12 cellular contexts compared by ENCODE assay signal in genomic region chr17:47942568-47942967, GRCh38. TPM values are rescaled to one million over a fixed set of nuclear protein-coding genes. Genes with fewer than 3 reads are reported as not detected.
DNase-seq lines count a peak whose midpoint lies in the region; ATAC-seq, FAIRE-seq and TF ChIP-seq lines count a peak whose summit lies in the region.
"Had no signal": no experiment of that assay in that cellular context is flagged by ENCODE, and none has a peak within 500 bp of the region (broad histone marks: within the 10 kb centered on the region; RNA-seq: fewer than 3 reads in every experiment).

No MANE protein-coding gene starts in this region.

- no CpG with 5 or more reads among the region's 6 CpGs for WGBS in neuronal stem cell (ENCODE audit: extremely low coverage in 2 of 2, insufficient read length in 2 of 2, insufficient replicate concordance in 1 of 2), 2 donors

- H3K27ac Mint-ChIP-seq in stimulated activated naive CD8-positive, alpha-beta T cell treated with anti-CD3 and anti-CD28 coated beads, Interleukin-15, Interleukin-2, amounts not matched to agents 100 ng/mL and 50 ng/mL, for 24 hours: peak overlapping the region; percentile 96
- peak overlapping the region; percentile 93 to 96 for H3K27ac Mint-ChIP-seq in activated naive CD4-positive, alpha-beta T cell treated with anti-CD3 and anti-CD28 coated beads, Interleukin-2, amount 50 U/mL, for 72 hours

- H3K4me2 ChIP-seq in keratinocyte (ENCODE audit: control insufficient read depth, extremely low read depth, insufficient read depth, low read depth, low read length): peak overlapping the region; percentile 93
- H3K4me2 ChIP-seq in neuronal stem cell (ENCODE audit: insufficient read depth, low read length, poor library complexity, severe bottlenecking): no peak overlapping the region

- no peaks in the 10 kb centered on the region for H3K27me3 Mint-ChIP-seq in stimulated activated naive CD8-positive, alpha-beta T cell treated with anti-CD3 and anti-CD28 coated beads, Interleukin-15, Interleukin-2, amounts not matched to agents 100 ng/mL and 50 ng/mL, for 24 hours

- peak overlapping the region; percentile 90 for H3K4me3 Mint-ChIP-seq in stimulated activated naive CD8-positive, alpha-beta T cell treated with anti-CD3 and anti-CD28 coated beads, Interleukin-15, Interleukin-2, amounts not matched to agents 100 ng/mL and 50 ng/mL, for 24 hours

- dilution Hi-C loops in keratinocyte (cut with MboI; ENCODE audit: extremely low pct_ligation_motif_present, low sequenced_read_pairs): no loop called here

- no peak overlapping the region for H2BK12ac ChIP-seq in neuronal stem cell (ENCODE audit: low read length)

- no peak overlapping the region for H3K4ac ChIP-seq in neuronal stem cell (ENCODE audit: low read length)

- no peak for FAIRE-seq in keratinocyte (lab: Jason Lieb, UNC)
- FAIRE-seq: pancreas had no signal

- H3K4me3 ChIP-seq in keratinocyte (ENCODE audit: control insufficient read depth in 2 of 3, extremely low read depth in 1 of 3, insufficient read depth in 2 of 3, low read depth in 1 of 3, low read length in 3 of 3): peak overlapping the region; percentile 73 to 96 (median 91)
- peak overlapping the region; percentile 96 for H3K4me3 ChIP-seq in upper lobe of right lung
- peak overlapping the region in 1 of 2 donors; percentile 60 for H3K4me3 ChIP-seq in neuronal stem cell (ENCODE audit: low read length in 2 of 2)

- H3K9me1 ChIP-seq in keratinocyte (ENCODE audit: control insufficient read depth, extremely low read depth, insufficient read depth, low read length): no peaks in the 10 kb centered on the region

- H4K91ac ChIP-seq in neuronal stem cell (ENCODE audit: low read depth, low read length, poor library complexity): no peak overlapping the region

- no peak overlapping the region for H2BK5ac ChIP-seq in neuronal stem cell (ENCODE audit: low read length)

- ATAC-seq in stimulated activated naive CD8-positive, alpha-beta T cell treated with anti-CD3 and anti-CD28 coated beads, Interleukin-15, Interleukin-2, amounts not matched to agents 100 U/mL and 50 U/mL, for 24 hours: no peak
- no peak for ATAC-seq in activated naive CD4-positive, alpha-beta T cell treated with anti-CD3 and anti-CD28 coated beads, Interleukin-2, amount 50 U/mL, for 72 hours
- no peak for ATAC-seq in upper lobe of right lung
- ATAC-seq in HG03045 (IDR thresholded peaks at IDR 0.05; ENCODE audit: unreplicated experiment): no peak
- ATAC-seq: pancreas had no signal

- no peak overlapping the region for H3K23ac ChIP-seq in neuronal stem cell (ENCODE audit: low read depth, low read length, poor library complexity)

- TF ChIP-seq CTCF in keratinocyte (optimal IDR thresholded peaks at IDR 0.05 in 1 of 3, IDR thresholded peaks at IDR 0.05 in 1 of 3, conservative IDR thresholded peaks at IDR 0.05 in 1 of 3; ENCODE audit: extremely low read depth in 1 of 3, insufficient read depth in 2 of 3, low read length in 3 of 3) (no peak), upper lobe of right lung (IDR thresholded peaks at IDR 0.05) (no peak)

- no peak overlapping the region for H2BK120ac ChIP-seq in neuronal stem cell (ENCODE audit: low read depth, low read length)

- no peak overlapping the region for H3K18ac ChIP-seq in neuronal stem cell (ENCODE audit: low read length)

- H3K27me3 ChIP-seq in keratinocyte (ENCODE audit: control insufficient read depth, extremely low read depth, insufficient read depth, low read length): no peaks in the 10 kb centered on the region
- no peaks in the 10 kb centered on the region for H3K27me3 ChIP-seq in upper lobe of right lung
- peaks cover 0 to 8% (median 0%) of the 10 kb centered on the region in 3 experiments for H3K27me3 ChIP-seq in neuronal stem cell (ENCODE audit: control insufficient read depth in 3 of 3, insufficient read depth in 3 of 3, low read depth in 1 of 3, low read length in 3 of 3)
- H3K27me3 ChIP-seq: pancreas had no signal

- no peak overlapping the region for H2BK15ac ChIP-seq in neuronal stem cell (ENCODE audit: low read length)

- no peaks in the 10 kb centered on the region for H3K9me3 ChIP-seq in keratinocyte (ENCODE audit: control insufficient read depth, low read depth, low read length)
- no peaks in the 10 kb centered on the region for H3K9me3 ChIP-seq in upper lobe of right lung
- H3K9me3 ChIP-seq in neuronal stem cell (replicated peaks in 1 of 2; ENCODE audit: control insufficient read depth in 2 of 2, insufficient read depth in 1 of 2, low read depth in 1 of 2, low read length in 2 of 2): peaks cover 0 to 2% of the 10 kb centered on the region in 2 donors
- H3K9me3 ChIP-seq: pancreas had no signal

- H2AFZ ChIP-seq in keratinocyte (ENCODE audit: control insufficient read depth, low read length): no peak overlapping the region
- no peak overlapping the region for H2AFZ ChIP-seq in neuronal stem cell (ENCODE audit: low read length)

- H3K79me2 ChIP-seq in keratinocyte (ENCODE audit: control insufficient read depth, insufficient read depth, low read length): peaks cover 19% of the 10 kb centered on the region

- no peak overlapping the region for H4K8ac ChIP-seq in neuronal stem cell (ENCODE audit: low read depth, low read length)

- H3K27ac ChIP-seq in keratinocyte (ENCODE audit: control insufficient read depth, insufficient read depth, low read length) (no peak overlapping the region), upper lobe of right lung (no peak overlapping the region), neuronal stem cell (replicated peaks; ENCODE audit: low read length) (no peak overlapping the region)

- intact Hi-C loops in upper lobe of right lung (cut with DNase I): no loop called here

- peaks cover 78% of the 10 kb centered on the region for H3K4me1 Mint-ChIP-seq in stimulated activated naive CD8-positive, alpha-beta T cell treated with anti-CD3 and anti-CD28 coated beads, Interleukin-15, Interleukin-2, amounts not matched to agents 100 ng/mL and 50 ng/mL, for 24 hours (ENCODE audit: low read depth)

- peaks cover 21% of the 10 kb centered on the region for H3K4me1 ChIP-seq in keratinocyte (ENCODE audit: control insufficient read depth, extremely low read depth, insufficient read depth, low read length)
- peaks cover 21% of the 10 kb centered on the region for H3K4me1 ChIP-seq in upper lobe of right lung
- peaks cover 4 to 7% of the 10 kb centered on the region in 2 donors for H3K4me1 ChIP-seq in neuronal stem cell (ENCODE audit: control insufficient read depth in 2 of 2, insufficient read depth in 1 of 2, low read depth in 1 of 2, low read length in 2 of 2)

- H3K79me1 ChIP-seq in neuronal stem cell (ENCODE audit: low read depth, low read length): no peaks in the 10 kb centered on the region

- H3K9ac ChIP-seq in keratinocyte (ENCODE audit: control insufficient read depth, extremely low read depth, insufficient read depth, low read length): peak overlapping the region; percentile 84
- H3K9ac ChIP-seq in neuronal stem cell (ENCODE audit: low read depth, low read length, poor library complexity): no peak overlapping the region

- no peak overlapping the region for H2AK5ac ChIP-seq in neuronal stem cell (ENCODE audit: low read depth, low read length)

- H3K36me3 ChIP-seq in keratinocyte (ENCODE audit: control insufficient read depth in 2 of 2, extremely low read depth in 1 of 2, insufficient read depth in 2 of 2, low read length in 2 of 2) (peaks cover 16 to 37% of the 10 kb centered on the region in 2 experiments), upper lobe of right lung (no peaks in the 10 kb centered on the region), neuronal stem cell (replicated peaks in 1 of 2; ENCODE audit: control insufficient read depth in 2 of 2, insufficient read depth in 2 of 2, low read length in 2 of 2) (peaks cover 0 to 12% of the 10 kb centered on the region in 2 donors)
- H3K36me3 ChIP-seq: pancreas had no signal

- DNase-seq in stimulated activated naive CD8-positive, alpha-beta T cell treated with anti-CD3 and anti-CD28 coated beads, Interleukin-15, Interleukin-2, amounts not matched to agents 100 U/mL and 50 U/mL, for 24 hours: no peak
- DNase-seq in activated naive CD4-positive, alpha-beta T cell treated with anti-CD3 and anti-CD28 coated beads, Interleukin-2, amount 50 U/mL, for 72 hours (ENCODE audit: low spot score in 2 of 2): no peak
- no peak for DNase-seq in keratinocyte (ENCODE audit: low read depth, low spot score)
- DNase-seq in upper lobe of right lung: no peak
- no peak for DNase-seq in NCI-H524 treated with DMSO at 0.1 percent for 48 hours (lab: John Stamatoyannopoulos, UW)
- no peak for DNase-seq in neuronal stem cell (ENCODE audit: low spot score)
- DNase-seq: EL had no signal

- no peaks in the 10 kb centered on the region for H4K20me1 ChIP-seq in keratinocyte (ENCODE audit: control insufficient read depth, extremely low read depth, insufficient read depth, low read length)

- no peak overlapping the region for H3K14ac ChIP-seq in neuronal stem cell (ENCODE audit: low read length)

- peaks cover 16% of the 10 kb centered on the region for H3K36me3 Mint-ChIP-seq in stimulated activated naive CD8-positive, alpha-beta T cell treated with anti-CD3 and anti-CD28 coated beads, Interleukin-15, Interleukin-2, amounts not matched to agents 100 ng/mL and 50 ng/mL, for 24 hours (ENCODE audit: low read depth)
- H3K36me3 Mint-ChIP-seq in activated naive CD4-positive, alpha-beta T cell treated with anti-CD3 and anti-CD28 coated beads, Interleukin-2, amount 50 U/mL, for 72 hours: peaks cover 26 to 33% of the 10 kb centered on the region in 2 donors

- H3K9me3 Mint-ChIP-seq in stimulated activated naive CD8-positive, alpha-beta T cell treated with anti-CD3 and anti-CD28 coated beads, Interleukin-15, Interleukin-2, amounts not matched to agents 100 ng/mL and 50 ng/mL, for 24 hours: peaks cover 5% of the 10 kb centered on the region
- H3K9me3 Mint-ChIP-seq in activated naive CD4-positive, alpha-beta T cell treated with anti-CD3 and anti-CD28 coated beads, Interleukin-2, amount 50 U/mL, for 72 hours: peaks cover 6% of the 10 kb centered on the region in 2 donors

RNA-seq across cellular contexts. Expression of gene PNPO, which starts 1.2 kb away (rescaled TPM):
- total RNA-seq in activated naive CD4-positive, alpha-beta T cell treated with anti-CD3 and anti-CD28 coated beads, Interleukin-2, amount 50 U/mL, for 72 hours: 10 to 100 TPM; 38.3 to 40.0 TPM
- polyA plus RNA-seq in keratinocyte: 35.5 to 71.9 TPM (median 41.1 TPM) in 3 replicates
- polyA plus RNA-seq in keratinocyte (2011; ENCODE audit: low read depth): 5.4 TPM
- polyA plus RNA-seq in keratinocyte (2011; cell fraction: cytosol; rRNA removed): 41.4 and 45.0 TPM in 2 replicates
- polyA plus RNA-seq in keratinocyte (2011; cell fraction: nucleus; rRNA removed): 31.6 and 37.0 TPM in 2 replicates
- 19.8 and 30.0 TPM in 2 replicates for polyA plus RNA-seq in keratinocyte (2012; ENCODE audit: low replicate concordance)
- 54.3 to 92.5 TPM (median 80.0 TPM) in 3 replicates for polyA minus RNA-seq in keratinocyte
- polyA minus RNA-seq in keratinocyte (2011; cell fraction: cytosol; rRNA and poly(A)+ RNA removed): 65.0 TPM
- 19.4 and 26.8 TPM in 2 replicates for polyA minus RNA-seq in keratinocyte (2011; cell fraction: nucleus; rRNA and poly(A)+ RNA removed)
- 29.4 TPM for total RNA-seq in upper lobe of right lung
- polyA plus RNA-seq in neuronal stem cell (2013, experiment 1 of 2): 3.1 TPM
- polyA plus RNA-seq in neuronal stem cell (2013, experiment 2 of 2): 2.7 TPM

RNA-seq across cellular contexts. Expression of gene PRR15L, which starts 15.1 kb away (rescaled TPM):
- not detected for total RNA-seq in activated naive CD4-positive, alpha-beta T cell treated with anti-CD3 and anti-CD28 coated beads, Interleukin-2, amount 50 U/mL, for 72 hours
- polyA plus RNA-seq in keratinocyte: 0.06 to 0.24 TPM (median 0.16 TPM) in 3 replicates
- not detected for polyA plus RNA-seq in keratinocyte (2011; ENCODE audit: low read depth)
- polyA plus RNA-seq in keratinocyte (2011; cell fraction: cytosol; rRNA removed): 0.06 and 0.28 TPM in 2 replicates
- polyA plus RNA-seq in keratinocyte (2011; cell fraction: nucleus; rRNA removed): 0.15 and 0.19 TPM in 2 replicates
- 0.11 and 0.48 TPM in 2 replicates for polyA plus RNA-seq in keratinocyte (2012; ENCODE audit: low replicate concordance)
- not detected in 3 replicates for polyA minus RNA-seq in keratinocyte
- not detected for polyA minus RNA-seq in keratinocyte (2011; cell fraction: cytosol; rRNA and poly(A)+ RNA removed)
- 0.78 TPM in 1 of 2 replicates, not detected in the other for polyA minus RNA-seq in keratinocyte (2011; cell fraction: nucleus; rRNA and poly(A)+ RNA removed)
- 47.4 TPM for total RNA-seq in upper lobe of right lung
- 0.04 TPM for polyA plus RNA-seq in neuronal stem cell (2013, experiment 1 of 2)
- polyA plus RNA-seq in neuronal stem cell (2013, experiment 2 of 2): not detected
- total RNA-seq: dermis microvascular lymphatic vessel endothelial cell, M059J had no signal

RNA-seq across cellular contexts. Expression of gene CDK5RAP3, which starts 28.3 kb away (rescaled TPM):
- total RNA-seq in activated naive CD4-positive, alpha-beta T cell treated with anti-CD3 and anti-CD28 coated beads, Interleukin-2, amount 50 U/mL, for 72 hours: 100 to 1,000 TPM; 185 to 221 TPM
- polyA plus RNA-seq in keratinocyte: 62.7 to 79.4 TPM (median 63.9 TPM) in 3 replicates
- polyA plus RNA-seq in keratinocyte (2011; ENCODE audit: low read depth): 69.5 TPM
- 24.8 and 26.8 TPM in 2 replicates for polyA plus RNA-seq in keratinocyte (2011; cell fraction: cytosol; rRNA removed)
- polyA plus RNA-seq in keratinocyte (2011; cell fraction: nucleus; rRNA removed): 316 and 363 TPM in 2 replicates
- polyA plus RNA-seq in keratinocyte (2012; ENCODE audit: low replicate concordance): 58.2 and 79.6 TPM in 2 replicates
- 39.3 to 66.2 TPM (median 50.9 TPM) in 3 replicates for polyA minus RNA-seq in keratinocyte
- polyA minus RNA-seq in keratinocyte (2011; cell fraction: cytosol; rRNA and poly(A)+ RNA removed): 18.8 TPM
- 39.1 and 52.5 TPM in 2 replicates for polyA minus RNA-seq in keratinocyte (2011; cell fraction: nucleus; rRNA and poly(A)+ RNA removed)
- 140 TPM for total RNA-seq in upper lobe of right lung
- 193 TPM for polyA plus RNA-seq in neuronal stem cell (2013, experiment 1 of 2)
- 185 TPM for polyA plus RNA-seq in neuronal stem cell (2013, experiment 2 of 2)

RNA-seq across cellular contexts. Expression of gene SP2, which starts 46.5 kb away (rescaled TPM):
- total RNA-seq in activated naive CD4-positive, alpha-beta T cell treated with anti-CD3 and anti-CD28 coated beads, Interleukin-2, amount 50 U/mL, for 72 hours: 10 to 100 TPM; 16.4 to 28.9 TPM
- 1.4 to 3.9 TPM (median 2.1 TPM) in 3 replicates for polyA plus RNA-seq in keratinocyte
- polyA plus RNA-seq in keratinocyte (2011; ENCODE audit: low read depth): 3.3 TPM
- polyA plus RNA-seq in keratinocyte (2011; cell fraction: cytosol; rRNA removed): 4.6 and 5.4 TPM in 2 replicates
- 12.5 and 13.3 TPM in 2 replicates for polyA plus RNA-seq in keratinocyte (2011; cell fraction: nucleus; rRNA removed)
- 9.8 and 11.7 TPM in 2 replicates for polyA plus RNA-seq in keratinocyte (2012; ENCODE audit: low replicate concordance)
- polyA minus RNA-seq in keratinocyte: 3.7 to 19.6 TPM (median 4.8 TPM) in 3 replicates
- 6.7 TPM for polyA minus RNA-seq in keratinocyte (2011; cell fraction: cytosol; rRNA and poly(A)+ RNA removed)
- polyA minus RNA-seq in keratinocyte (2011; cell fraction: nucleus; rRNA and poly(A)+ RNA removed): 1.9 and 3.6 TPM in 2 replicates
- total RNA-seq in upper lobe of right lung: 16.9 TPM
- 26.7 TPM for polyA plus RNA-seq in neuronal stem cell (2013, experiment 1 of 2)
- polyA plus RNA-seq in neuronal stem cell (2013, experiment 2 of 2): 27.6 TPM

Comparison
In these comparisons a context has a peak if more than half of its experiments do, and no peak if none do; other contexts are left out.
1. RNA of gene PRR15L, which starts 15.1 kb away (total RNA-seq): 47.4 TPM in upper lobe of right lung (single experiment); not detected in activated naive CD4-positive, alpha-beta T cell treated with anti-CD3 and anti-CD28 coated beads, Interleukin-2, amount 50 U/mL, for 72 hours; every median in the first group is over 10 times any median in the second.